Comparison of ENCODE assay signal across 1 cellular context in genomic region chr20:21303061-21303871, GRCh38.
A peak's percentile ranks its signal among the peaks of the same experiment; 100 is the strongest.
TF ChIP-seq lines count a peak whose summit lies in the region.

TSS of gene XRN2 (plus strand) at chr20:21303331. CDS start at chr20:21303399, 68 bp downstream.

TF ChIP-seq in A549, 52 proteins besides CTCF, POLR2A, EP300 and RAD21 (continued from another document):
- TF ChIP-seq ELK1 (IDR thresholded peaks at IDR 0.05; ENCODE audit: low read depth, low read length) (no peak), MAZ (IDR thresholded peaks at IDR 0.05; ENCODE audit: borderline replicate concordance, low read depth, low read length) (no peak), EHF (CRISPR knock-in tag; IDR thresholded peaks at IDR 0.05) (no peak), PHF8 (IDR thresholded peaks at IDR 0.05; ENCODE audit: borderline replicate concordance, low read depth) (peak; percentile 99), ZFP36 (IDR thresholded peaks at IDR 0.05; ENCODE audit: borderline replicate concordance, partially characterized antibody) (no peak), HES2 (IDR thresholded peaks at IDR 0.05) (no peak), SREBF2 (IDR thresholded peaks at IDR 0.05) (no peak), REST (IDR thresholded peaks at IDR 0.05) (peak; percentile 65; the same call in 1 of the 2 replicates), NR3C1 (IDR thresholded peaks at IDR 0.05) (no peak), MYC (IDR thresholded peaks at IDR 0.05; ENCODE audit: borderline replicate concordance, low read length) (peak; percentile 98), HOXB13 (CRISPR knock-in tag; IDR thresholded peaks at IDR 0.05; ENCODE audit: low read depth) (no peak), MAFK (IDR thresholded peaks at IDR 0.05; ENCODE audit: partially characterized antibody) (peak; percentile 44), CEBPB (IDR thresholded peaks at IDR 0.05) (peak; percentile 84 to 95; a peak in 3 of 4 replicates), SMC3 (IDR thresholded peaks at IDR 0.05) (no peak), CBX8 (IDR thresholded peaks at IDR 0.05) (no peak), HEYL (CRISPR knock-in tag; IDR thresholded peaks at IDR 0.05) (no peak), ZSCAN20 (CRISPR knock-in tag; IDR thresholded peaks at IDR 0.05) (no peak), ZC3H11A (IDR thresholded peaks at IDR 0.05) (no peak), EHMT2 (IDR thresholded peaks at IDR 0.05; ENCODE audit: low read depth) (no peak), GATA3 (IDR thresholded peaks at IDR 0.05; ENCODE audit: borderline replicate concordance) (0 out of 2 replicates have a peak, but pooled peaks have one; percentile 36), CHD4 (IDR thresholded peaks at IDR 0.05; ENCODE audit: borderline replicate concordance) (no peak), JUNB (IDR thresholded peaks at IDR 0.05) (no peak), HOXB5 (CRISPR knock-in tag; IDR thresholded peaks at IDR 0.05) (0 out of 2 replicates have a peak, but pooled peaks have one; percentile 58), CBX2 (IDR thresholded peaks at IDR 0.05; ENCODE audit: borderline replicate concordance, low read depth) (no peak), JUN (IDR thresholded peaks at IDR 0.05) (peak; percentile 88 to 98), ATOH8 (CRISPR knock-in tag; IDR thresholded peaks at IDR 0.05; ENCODE audit: low read depth) (no peak; the same call in 1 of the 2 replicates), HOXA7 (CRISPR knock-in tag; IDR thresholded peaks at IDR 0.05) (no peak), KDM1A (IDR thresholded peaks at IDR 0.05; ENCODE audit: low read depth) (no peak)
